1 cellular context compared by ENCODE assay signal in the genomic region with DNA sequence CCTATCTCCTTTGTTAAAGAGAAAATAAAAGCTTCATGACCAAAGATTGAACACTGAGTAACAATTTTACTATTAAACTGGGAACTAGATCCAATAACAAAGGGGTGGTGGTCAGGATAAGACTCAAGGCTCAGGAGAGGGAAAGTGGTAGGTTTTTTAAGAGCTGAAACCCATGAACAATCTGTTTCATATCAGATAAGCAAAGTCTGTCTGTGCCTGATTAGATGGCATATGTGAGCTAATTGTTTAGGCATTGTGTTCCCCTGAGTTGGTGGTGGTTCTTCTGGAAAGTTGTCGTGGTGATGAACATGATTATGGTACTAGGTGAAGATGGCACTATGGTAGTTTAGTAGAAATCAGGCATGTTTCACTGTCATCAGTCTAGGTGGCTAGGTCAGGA.
TF ChIP-seq lines count a peak whose summit lies in the region.

No MANE protein-coding gene starts in this region.

TF ChIP-seq in K562, 482 proteins besides CTCF, POLR2A, EP300 and RAD21 (continued from another document and continues in another):
- TF ChIP-seq KLF16 (IDR thresholded peaks at IDR 0.05) (peak; percentile 34; the same call in 1 of the 2 replicates), CBX8 (IDR thresholded peaks at IDR 0.05; ENCODE audit: borderline replicate concordance, extremely low read depth, low read depth, low read length, poor library complexity, severe bottlenecking) (no peak), KDM2B (CRISPR knock-in tag; IDR thresholded peaks at IDR 0.05) (no peak), TFAM (CRISPR knock-in tag; conservative IDR thresholded peaks at IDR 0.05) (no peak), CCNT2 (IDR thresholded peaks at IDR 0.05; ENCODE audit: borderline replicate concordance, extremely low read depth, insufficient read length, low read depth, low read length) (peak; percentile 15), ZNF212 (CRISPR knock-in tag; IDR thresholded peaks at IDR 0.05) (no peak), MCM7 (IDR thresholded peaks at IDR 0.05) (no peak), HDAC8 (tag; IDR thresholded peaks at IDR 0.05) (no peak), ZNF175 (CRISPR knock-in tag; IDR thresholded peaks at IDR 0.05; ENCODE audit: low read depth) (no peak), TAL1 (IDR thresholded peaks at IDR 0.05) (peak; percentile 83), MEF2A (IDR thresholded peaks at IDR 0.05; ENCODE audit: control insufficient read depth, low read depth, low read length) (no peak), FOXJ3 (CRISPR knock-in tag; IDR thresholded peaks at IDR 0.05) (no peak), KDM5B (IDR thresholded peaks at IDR 0.05; ENCODE audit: insufficient replicate concordance, low read depth, low read length) (no peak), FIP1L1 (IDR thresholded peaks at IDR 0.05; ENCODE audit: low read depth, low read length, poor library complexity, severe bottlenecking) (no peak), ZNF644 (tag; IDR thresholded peaks at IDR 0.05; ENCODE audit: low read depth) (no peak), POLR2G (IDR thresholded peaks at IDR 0.05; ENCODE audit: low read depth, low read length) (no peak), HIVEP1 (CRISPR knock-in tag; IDR thresholded peaks at IDR 0.05) (no peak), MTA2 (IDR thresholded peaks at IDR 0.05; ENCODE audit: low read depth) (peak; percentile 65), TEAD4 (IDR thresholded peaks at IDR 0.05; ENCODE audit: low read length) (peak; percentile 89), TEAD4 (CRISPR knock-in tag; IDR thresholded peaks at IDR 0.05; ENCODE audit: borderline replicate concordance) (no peak), ATF1 (CRISPR knock-in tag; IDR thresholded peaks at IDR 0.05) (no peak), ATF1 (tag; IDR thresholded peaks at IDR 0.05) (no peak)
- TF ChIP-seq, protein P1, sequence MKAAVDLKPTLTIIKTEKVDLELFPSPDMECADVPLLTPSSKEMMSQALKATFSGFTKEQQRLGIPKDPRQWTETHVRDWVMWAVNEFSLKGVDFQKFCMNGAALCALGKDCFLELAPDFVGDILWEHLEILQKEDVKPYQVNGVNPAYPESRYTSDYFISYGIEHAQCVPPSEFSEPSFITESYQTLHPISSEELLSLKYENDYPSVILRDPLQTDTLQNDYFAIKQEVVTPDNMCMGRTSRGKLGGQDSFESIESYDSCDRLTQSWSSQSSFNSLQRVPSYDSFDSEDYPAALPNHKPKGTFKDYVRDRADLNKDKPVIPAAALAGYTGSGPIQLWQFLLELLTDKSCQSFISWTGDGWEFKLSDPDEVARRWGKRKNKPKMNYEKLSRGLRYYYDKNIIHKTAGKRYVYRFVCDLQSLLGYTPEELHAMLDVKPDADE (conservative IDR thresholded peaks at IDR 0.05; ENCODE audit: control insufficient read depth, low read depth, low read length) = no peak
- TF ChIP-seq, protein P2, sequence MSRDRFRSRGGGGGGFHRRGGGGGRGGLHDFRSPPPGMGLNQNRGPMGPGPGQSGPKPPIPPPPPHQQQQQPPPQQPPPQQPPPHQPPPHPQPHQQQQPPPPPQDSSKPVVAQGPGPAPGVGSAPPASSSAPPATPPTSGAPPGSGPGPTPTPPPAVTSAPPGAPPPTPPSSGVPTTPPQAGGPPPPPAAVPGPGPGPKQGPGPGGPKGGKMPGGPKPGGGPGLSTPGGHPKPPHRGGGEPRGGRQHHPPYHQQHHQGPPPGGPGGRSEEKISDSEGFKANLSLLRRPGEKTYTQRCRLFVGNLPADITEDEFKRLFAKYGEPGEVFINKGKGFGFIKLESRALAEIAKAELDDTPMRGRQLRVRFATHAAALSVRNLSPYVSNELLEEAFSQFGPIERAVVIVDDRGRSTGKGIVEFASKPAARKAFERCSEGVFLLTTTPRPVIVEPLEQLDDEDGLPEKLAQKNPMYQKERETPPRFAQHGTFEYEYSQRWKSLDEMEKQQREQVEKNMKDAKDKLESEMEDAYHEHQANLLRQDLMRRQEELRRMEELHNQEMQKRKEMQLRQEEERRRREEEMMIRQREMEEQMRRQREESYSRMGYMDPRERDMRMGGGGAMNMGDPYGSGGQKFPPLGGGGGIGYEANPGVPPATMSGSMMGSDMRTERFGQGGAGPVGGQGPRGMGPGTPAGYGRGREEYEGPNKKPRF (IDR thresholded peaks at IDR 0.05; ENCODE audit: low read depth, low read length) = no peak
- TF ChIP-seq, protein P3, sequence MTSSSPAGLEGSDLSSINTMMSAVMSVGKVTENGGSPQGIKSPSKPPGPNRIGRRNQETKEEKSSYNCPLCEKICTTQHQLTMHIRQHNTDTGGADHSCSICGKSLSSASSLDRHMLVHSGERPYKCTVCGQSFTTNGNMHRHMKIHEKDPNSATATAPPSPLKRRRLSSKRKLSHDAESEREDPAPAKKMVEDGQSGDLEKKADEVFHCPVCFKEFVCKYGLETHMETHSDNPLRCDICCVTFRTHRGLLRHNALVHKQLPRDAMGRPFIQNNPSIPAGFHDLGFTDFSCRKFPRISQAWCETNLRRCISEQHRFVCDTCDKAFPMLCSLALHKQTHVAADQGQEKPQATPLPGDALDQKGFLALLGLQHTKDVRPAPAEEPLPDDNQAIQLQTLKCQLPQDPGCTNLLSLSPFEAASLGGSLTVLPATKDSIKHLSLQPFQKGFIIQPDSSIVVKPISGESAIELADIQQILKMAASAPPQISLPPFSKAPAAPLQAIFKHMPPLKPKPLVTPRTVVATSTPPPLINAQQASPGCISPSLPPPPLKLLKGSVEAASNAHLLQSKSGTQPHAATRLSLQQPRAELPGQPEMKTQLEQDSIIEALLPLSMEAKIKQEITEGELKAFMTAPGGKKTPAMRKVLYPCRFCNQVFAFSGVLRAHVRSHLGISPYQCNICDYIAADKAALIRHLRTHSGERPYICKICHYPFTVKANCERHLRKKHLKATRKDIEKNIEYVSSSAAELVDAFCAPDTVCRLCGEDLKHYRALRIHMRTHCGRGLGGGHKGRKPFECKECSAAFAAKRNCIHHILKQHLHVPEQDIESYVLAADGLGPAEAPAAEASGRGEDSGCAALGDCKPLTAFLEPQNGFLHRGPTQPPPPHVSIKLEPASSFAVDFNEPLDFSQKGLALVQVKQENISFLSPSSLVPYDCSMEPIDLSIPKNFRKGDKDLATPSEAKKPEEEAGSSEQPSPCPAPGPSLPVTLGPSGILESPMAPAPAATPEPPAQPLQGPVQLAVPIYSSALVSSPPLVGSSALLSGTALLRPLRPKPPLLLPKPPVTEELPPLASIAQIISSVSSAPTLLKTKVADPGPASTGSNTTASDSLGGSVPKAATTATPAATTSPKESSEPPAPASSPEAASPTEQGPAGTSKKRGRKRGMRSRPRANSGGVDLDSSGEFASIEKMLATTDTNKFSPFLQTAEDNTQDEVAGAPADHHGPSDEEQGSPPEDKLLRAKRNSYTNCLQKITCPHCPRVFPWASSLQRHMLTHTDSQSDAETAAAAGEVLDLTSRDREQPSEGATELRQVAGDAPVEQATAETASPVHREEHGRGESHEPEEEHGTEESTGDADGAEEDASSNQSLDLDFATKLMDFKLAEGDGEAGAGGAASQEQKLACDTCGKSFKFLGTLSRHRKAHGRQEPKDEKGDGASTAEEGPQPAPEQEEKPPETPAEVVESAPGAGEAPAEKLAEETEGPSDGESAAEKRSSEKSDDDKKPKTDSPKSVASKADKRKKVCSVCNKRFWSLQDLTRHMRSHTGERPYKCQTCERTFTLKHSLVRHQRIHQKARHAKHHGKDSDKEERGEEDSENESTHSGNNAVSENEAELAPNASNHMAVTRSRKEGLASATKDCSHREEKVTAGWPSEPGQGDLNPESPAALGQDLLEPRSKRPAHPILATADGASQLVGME (CRISPR knock-in tag; IDR thresholded peaks at IDR 0.05) = no peak
- TF ChIP-seq, protein P4, sequence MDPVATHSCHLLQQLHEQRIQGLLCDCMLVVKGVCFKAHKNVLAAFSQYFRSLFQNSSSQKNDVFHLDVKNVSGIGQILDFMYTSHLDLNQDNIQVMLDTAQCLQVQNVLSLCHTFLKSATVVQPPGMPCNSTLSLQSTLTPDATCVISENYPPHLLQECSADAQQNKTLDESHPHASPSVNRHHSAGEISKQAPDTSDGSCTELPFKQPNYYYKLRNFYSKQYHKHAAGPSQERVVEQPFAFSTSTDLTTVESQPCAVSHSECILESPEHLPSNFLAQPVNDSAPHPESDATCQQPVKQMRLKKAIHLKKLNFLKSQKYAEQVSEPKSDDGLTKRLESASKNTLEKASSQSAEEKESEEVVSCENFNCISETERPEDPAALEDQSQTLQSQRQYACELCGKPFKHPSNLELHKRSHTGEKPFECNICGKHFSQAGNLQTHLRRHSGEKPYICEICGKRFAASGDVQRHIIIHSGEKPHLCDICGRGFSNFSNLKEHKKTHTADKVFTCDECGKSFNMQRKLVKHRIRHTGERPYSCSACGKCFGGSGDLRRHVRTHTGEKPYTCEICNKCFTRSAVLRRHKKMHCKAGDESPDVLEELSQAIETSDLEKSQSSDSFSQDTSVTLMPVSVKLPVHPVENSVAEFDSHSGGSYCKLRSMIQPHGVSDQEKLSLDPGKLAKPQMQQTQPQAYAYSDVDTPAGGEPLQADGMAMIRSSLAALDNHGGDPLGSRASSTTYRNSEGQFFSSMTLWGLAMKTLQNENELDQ (CRISPR knock-in tag; IDR thresholded peaks at IDR 0.05; ENCODE audit: borderline replicate concordance) = no peak
- TF ChIP-seq, protein P5, sequence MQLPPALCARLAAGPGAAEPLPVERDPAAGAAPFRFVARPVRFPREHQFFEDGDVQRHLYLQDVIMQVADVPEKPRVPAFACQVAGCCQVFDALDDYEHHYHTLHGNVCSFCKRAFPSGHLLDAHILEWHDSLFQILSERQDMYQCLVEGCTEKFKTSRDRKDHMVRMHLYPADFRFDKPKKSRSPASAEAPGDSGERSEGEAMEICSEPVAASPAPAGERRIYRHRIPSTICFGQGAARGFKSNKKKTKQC (CRISPR knock-in tag; IDR thresholded peaks at IDR 0.05) = no peak
- TF ChIP-seq, protein P6, sequence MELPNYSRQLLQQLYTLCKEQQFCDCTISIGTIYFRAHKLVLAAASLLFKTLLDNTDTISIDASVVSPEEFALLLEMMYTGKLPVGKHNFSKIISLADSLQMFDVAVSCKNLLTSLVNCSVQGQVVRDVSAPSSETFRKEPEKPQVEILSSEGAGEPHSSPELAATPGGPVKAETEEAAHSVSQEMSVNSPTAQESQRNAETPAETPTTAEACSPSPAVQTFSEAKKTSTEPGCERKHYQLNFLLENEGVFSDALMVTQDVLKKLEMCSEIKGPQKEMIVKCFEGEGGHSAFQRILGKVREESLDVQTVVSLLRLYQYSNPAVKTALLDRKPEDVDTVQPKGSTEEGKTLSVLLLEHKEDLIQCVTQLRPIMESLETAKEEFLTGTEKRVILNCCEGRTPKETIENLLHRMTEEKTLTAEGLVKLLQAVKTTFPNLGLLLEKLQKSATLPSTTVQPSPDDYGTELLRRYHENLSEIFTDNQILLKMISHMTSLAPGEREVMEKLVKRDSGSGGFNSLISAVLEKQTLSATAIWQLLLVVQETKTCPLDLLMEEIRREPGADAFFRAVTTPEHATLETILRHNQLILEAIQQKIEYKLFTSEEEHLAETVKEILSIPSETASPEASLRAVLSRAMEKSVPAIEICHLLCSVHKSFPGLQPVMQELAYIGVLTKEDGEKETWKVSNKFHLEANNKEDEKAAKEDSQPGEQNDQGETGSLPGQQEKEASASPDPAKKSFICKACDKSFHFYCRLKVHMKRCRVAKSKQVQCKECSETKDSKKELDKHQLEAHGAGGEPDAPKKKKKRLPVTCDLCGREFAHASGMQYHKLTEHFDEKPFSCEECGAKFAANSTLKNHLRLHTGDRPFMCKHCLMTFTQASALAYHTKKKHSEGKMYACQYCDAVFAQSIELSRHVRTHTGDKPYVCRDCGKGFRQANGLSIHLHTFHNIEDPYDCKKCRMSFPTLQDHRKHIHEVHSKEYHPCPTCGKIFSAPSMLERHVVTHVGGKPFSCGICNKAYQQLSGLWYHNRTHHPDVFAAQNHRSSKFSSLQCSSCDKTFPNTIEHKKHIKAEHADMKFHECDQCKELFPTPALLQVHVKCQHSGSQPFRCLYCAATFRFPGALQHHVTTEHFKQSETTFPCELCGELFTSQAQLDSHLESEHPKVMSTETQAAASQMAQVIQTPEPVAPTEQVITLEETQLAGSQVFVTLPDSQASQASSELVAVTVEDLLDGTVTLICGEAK (IDR thresholded peaks at IDR 0.05) = no peak
- TF ChIP-seq, protein P6 (CRISPR knock-in tag; IDR thresholded peaks at IDR 0.05) = no peak
- TF ChIP-seq, protein P7, sequence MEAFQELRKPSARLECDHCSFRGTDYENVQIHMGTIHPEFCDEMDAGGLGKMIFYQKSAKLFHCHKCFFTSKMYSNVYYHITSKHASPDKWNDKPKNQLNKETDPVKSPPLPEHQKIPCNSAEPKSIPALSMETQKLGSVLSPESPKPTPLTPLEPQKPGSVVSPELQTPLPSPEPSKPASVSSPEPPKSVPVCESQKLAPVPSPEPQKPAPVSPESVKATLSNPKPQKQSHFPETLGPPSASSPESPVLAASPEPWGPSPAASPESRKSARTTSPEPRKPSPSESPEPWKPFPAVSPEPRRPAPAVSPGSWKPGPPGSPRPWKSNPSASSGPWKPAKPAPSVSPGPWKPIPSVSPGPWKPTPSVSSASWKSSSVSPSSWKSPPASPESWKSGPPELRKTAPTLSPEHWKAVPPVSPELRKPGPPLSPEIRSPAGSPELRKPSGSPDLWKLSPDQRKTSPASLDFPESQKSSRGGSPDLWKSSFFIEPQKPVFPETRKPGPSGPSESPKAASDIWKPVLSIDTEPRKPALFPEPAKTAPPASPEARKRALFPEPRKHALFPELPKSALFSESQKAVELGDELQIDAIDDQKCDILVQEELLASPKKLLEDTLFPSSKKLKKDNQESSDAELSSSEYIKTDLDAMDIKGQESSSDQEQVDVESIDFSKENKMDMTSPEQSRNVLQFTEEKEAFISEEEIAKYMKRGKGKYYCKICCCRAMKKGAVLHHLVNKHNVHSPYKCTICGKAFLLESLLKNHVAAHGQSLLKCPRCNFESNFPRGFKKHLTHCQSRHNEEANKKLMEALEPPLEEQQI (IDR thresholded peaks at IDR 0.05) = peak; percentile 64; the same call in 1 of the 2 replicates
